Comparison of ENCODE assay signal across 8 cellular contexts in the genomic region with DNA sequence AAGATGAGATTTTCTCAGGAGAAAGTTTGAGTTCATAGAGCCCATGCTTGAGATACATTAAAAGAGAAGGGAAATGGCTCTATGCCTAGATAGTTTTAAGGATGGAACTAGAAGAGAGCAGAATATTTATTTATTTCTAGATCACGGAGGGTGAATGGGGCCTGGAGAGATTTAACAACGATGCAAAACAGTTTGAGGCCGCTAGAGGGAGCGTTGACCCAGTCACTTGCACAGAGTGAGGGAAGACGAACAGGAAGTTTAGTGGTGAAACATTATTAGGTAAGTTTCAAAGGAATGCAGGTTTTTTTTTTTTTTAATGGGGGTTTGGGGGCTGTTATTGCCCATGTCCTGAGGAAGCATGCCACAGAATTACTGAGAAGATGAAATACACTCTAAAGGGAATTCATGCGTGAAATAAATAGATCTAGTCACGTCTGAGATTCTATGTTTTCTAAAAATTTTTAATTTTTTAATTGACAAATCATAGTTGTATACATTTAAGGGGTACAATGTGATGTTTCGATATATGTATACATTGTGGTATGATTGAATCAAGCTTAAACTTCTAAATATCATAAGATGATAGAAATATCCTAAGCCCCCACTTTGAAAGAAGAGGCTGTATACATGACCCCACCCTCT. TPM values are rescaled to one million over a fixed set of nuclear protein-coding genes. Genes with fewer than 3 reads are reported as not detected.
DNase-seq lines count a peak whose midpoint lies in the region; ATAC-seq lines count a peak whose summit lies in the region.

No MANE protein-coding gene starts in this region.

- no peak overlapping the region for H3K14ac ChIP-seq in mesenchymal stem cell (ENCODE audit: low read length in 2 of 2)

- WGBS in mesenchymal stem cell, result 7% methylated on average over 5 of the region's 8 CpGs

- H2BK15ac ChIP-seq in mesenchymal stem cell (ENCODE audit: low read depth, poor library complexity, severe bottlenecking), result no peak overlapping the region

- H2BK12ac ChIP-seq in mesenchymal stem cell (ENCODE audit: low read length in 2 of 2), result no peak overlapping the region

- DNase-seq in AML-193 (lab: John Stamatoyannopoulos, UW) (peak; percentile 76 to 80), NCI-H526 treated with DMSO at 0.1 percent for 48 hours (lab: John Stamatoyannopoulos, UW) (peak; percentile 13), mesenchymal stem cell (peak; percentile 66)
- DNase-seq in activated CD4-positive, alpha-beta T cell treated with anti-CD3 and anti-CD28 coated beads, Interleukin-2, amount 10 ng/mL, durations not matched to agents 7 days and 5 days, result peak; percentile 68
- DNase-seq in effector CD4-positive, alpha-beta T cell, result peak; percentile 43
- DNase-seq in stimulated activated CD8-positive, alpha-beta memory T cell treated with anti-CD3 and anti-CD28 coated beads, Interleukin-4, amount 100 ng/mL, for 48 hours, result peak; percentile 77

- no peak overlapping the region for H4K91ac ChIP-seq in mesenchymal stem cell (ENCODE audit: low read length)

- peaks cover 8% of the 10 kb centered on the region for H3K4me1 ChIP-seq in mesenchymal stem cell (ENCODE audit: control insufficient read depth, insufficient read depth, low read depth, low read length)

- H3K27me3 ChIP-seq in mesenchymal stem cell (ENCODE audit: control insufficient read depth in 1 of 2, insufficient read depth in 1 of 2, low read length in 2 of 2), result peaks cover 32 to 36% of the 10 kb centered on the region in 2 experiments

- no peak overlapping the region for H3K4me3 Mint-ChIP-seq in activated CD4-positive, alpha-beta T cell treated with anti-CD3 and anti-CD28 coated beads, Interleukin-2, amount 10 ng/mL, durations not matched to agents 7 days and 5 days

- no peak overlapping the region for H2BK5ac ChIP-seq in mesenchymal stem cell (ENCODE audit: low read depth, low read length, poor library complexity, severe bottlenecking)

- H3K4me3 ChIP-seq in mesenchymal stem cell (ENCODE audit: insufficient read depth in 1 of 2, low read depth in 1 of 2, low read length in 2 of 2), result no peak overlapping the region

- peak; percentile 92 for ATAC-seq in GM18870 (IDR thresholded peaks at IDR 0.05; ENCODE audit: unreplicated experiment)
- peak; percentile 92 for ATAC-seq in HG03103 (IDR thresholded peaks at IDR 0.05; ENCODE audit: low read depth, unreplicated experiment)

- no peak overlapping the region for H3K27ac Mint-ChIP-seq in activated CD4-positive, alpha-beta T cell treated with anti-CD3 and anti-CD28 coated beads, Interleukin-2, amount 10 ng/mL, durations not matched to agents 7 days and 5 days

- no peak overlapping the region for H2BK120ac ChIP-seq in mesenchymal stem cell (ENCODE audit: low read depth, low read length)

- no peaks in the 10 kb centered on the region for H3K79me1 ChIP-seq in mesenchymal stem cell (replicated peaks; ENCODE audit: low read length, poor library complexity, severe bottlenecking)

- H2AFZ ChIP-seq in mesenchymal stem cell (ENCODE audit: low read depth, low read length), result no peak overlapping the region

- H3K4me1 Mint-ChIP-seq in activated CD4-positive, alpha-beta T cell treated with anti-CD3 and anti-CD28 coated beads, Interleukin-2, amount 10 ng/mL, durations not matched to agents 7 days and 5 days, result peaks cover 6% of the 10 kb centered on the region

- no peak overlapping the region for H3K4ac ChIP-seq in mesenchymal stem cell (ENCODE audit: low read depth in 1 of 2, low read length in 2 of 2)

- H3K27me3 Mint-ChIP-seq in activated CD4-positive, alpha-beta T cell treated with anti-CD3 and anti-CD28 coated beads, Interleukin-2, amount 10 ng/mL, durations not matched to agents 7 days and 5 days, result peaks cover 20% of the 10 kb centered on the region

- CTCF ChIA-PET in activated CD4-positive, alpha-beta T cell treated with anti-CD3 and anti-CD28 coated beads, Interleukin-2, amount 10 ng/mL, durations not matched to agents 7 days and 5 days (lab: Charles Lee), result interaction anchor here (1.5 to 3.7 kb wide), 2 partner anchors 24 to 55 kb away, joined by 4 to 13 read pairs; no protein-coding TSS in a partner anchor

- H3K4me2 ChIP-seq in mesenchymal stem cell (ENCODE audit: low read length, poor library complexity, severe bottlenecking), result no peak overlapping the region

- no peak overlapping the region for H3K23ac ChIP-seq in mesenchymal stem cell (ENCODE audit: low read length in 2 of 2)

- no peaks in the 10 kb centered on the region for H3K9me3 Mint-ChIP-seq in activated CD4-positive, alpha-beta T cell treated with anti-CD3 and anti-CD28 coated beads, Interleukin-2, amount 10 ng/mL, durations not matched to agents 7 days and 5 days

- no peaks in the 10 kb centered on the region for H3K36me3 ChIP-seq in mesenchymal stem cell (ENCODE audit: control insufficient read depth in 1 of 2, insufficient read depth in 2 of 2, low read depth in 1 of 2, low read length in 2 of 2)

- no peaks in the 10 kb centered on the region for H3K9me3 ChIP-seq in mesenchymal stem cell (ENCODE audit: control insufficient read depth, low read length)

- POLR2A ChIA-PET in activated CD4-positive, alpha-beta T cell treated with anti-CD3 and anti-CD28 coated beads, Interleukin-2, amount 10 ng/mL, durations not matched to agents 7 days and 5 days (lab: Charles Lee), result interaction anchor here (0.6 kb wide), 1 partner anchor 1068 kb away, joined by 3 read pairs; no protein-coding TSS in a partner anchor

- H3K18ac ChIP-seq in mesenchymal stem cell (ENCODE audit: low read depth in 1 of 2, low read length in 2 of 2), result no peak overlapping the region

- H3K9ac ChIP-seq in mesenchymal stem cell (ENCODE audit: low read length), result no peak overlapping the region

- H2AK5ac ChIP-seq in mesenchymal stem cell (ENCODE audit: low read length, severe bottlenecking), result no peak overlapping the region

- H3K27ac ChIP-seq in mesenchymal stem cell (ENCODE audit: low read length, poor library complexity, severe bottlenecking), result no peak overlapping the region

- no peak overlapping the region for H4K8ac ChIP-seq in mesenchymal stem cell (ENCODE audit: low read length)

- H3K36me3 Mint-ChIP-seq in activated CD4-positive, alpha-beta T cell treated with anti-CD3 and anti-CD28 coated beads, Interleukin-2, amount 10 ng/mL, durations not matched to agents 7 days and 5 days (ENCODE audit: low read depth), result no peaks in the 10 kb centered on the region

RNA-seq across cellular contexts. Expression of gene PPP1R1A, which starts 14.8 kb away (rescaled TPM):
- total RNA-seq in activated CD4-positive, alpha-beta T cell treated with anti-CD3 and anti-CD28 coated beads, Interleukin-2, amount 10 ng/mL, durations not matched to agents 7 days and 5 days, result not detected
- polyA plus RNA-seq in mesenchymal stem cell (2013, experiment 1 of 2), result not detected
- not detected for polyA plus RNA-seq in mesenchymal stem cell (2013, experiment 2 of 2)

RNA-seq across cellular contexts. Expression of gene LACRT, which starts 31.4 kb away (rescaled TPM):
- not detected for total RNA-seq in activated CD4-positive, alpha-beta T cell treated with anti-CD3 and anti-CD28 coated beads, Interleukin-2, amount 10 ng/mL, durations not matched to agents 7 days and 5 days
- polyA plus RNA-seq in mesenchymal stem cell (2013, experiment 1 of 2), result not detected
- polyA plus RNA-seq in mesenchymal stem cell (2013, experiment 2 of 2), result not detected

RNA-seq across cellular contexts. Expression of gene DCD, which starts 44.9 kb away (rescaled TPM):
- total RNA-seq in activated CD4-positive, alpha-beta T cell treated with anti-CD3 and anti-CD28 coated beads, Interleukin-2, amount 10 ng/mL, durations not matched to agents 7 days and 5 days, result not detected
- not detected for polyA plus RNA-seq in mesenchymal stem cell (2013, experiment 1 of 2)
- not detected for polyA plus RNA-seq in mesenchymal stem cell (2013, experiment 2 of 2)

RNA-seq across cellular contexts. Expression of gene PDE1B, which starts 53.9 kb away (rescaled TPM):
- 10 to 100 TPM; 21.4 to 21.7 TPM for total RNA-seq in activated CD4-positive, alpha-beta T cell treated with anti-CD3 and anti-CD28 coated beads, Interleukin-2, amount 10 ng/mL, durations not matched to agents 7 days and 5 days
- not detected for polyA plus RNA-seq in mesenchymal stem cell (2013, experiment 1 of 2)
- not detected for polyA plus RNA-seq in mesenchymal stem cell (2013, experiment 2 of 2)

Comparison
In these comparisons a context has a peak if more than half of its experiments do, and no peak if none do; other contexts are left out.
1. DNase-seq: peak in every context shown above with its lines; median percentile 78 in AML-193; 77 in stimulated activated CD8-positive, alpha-beta memory T cell treated with anti-CD3 and anti-CD28 coated beads, Interleukin-4, amount 100 ng/mL, for 48 hours; 68 in activated CD4-positive, alpha-beta T cell treated with anti-CD3 and anti-CD28 coated beads, Interleukin-2, amount 10 ng/mL, durations not matched to agents 7 days and 5 days; 66 in mesenchymal stem cell; 43 in effector CD4-positive, alpha-beta T cell; 13 in NCI-H526 treated with DMSO at 0.1 percent for 48 hours.